ENCODE assay signal across 11 cellular contexts in the genomic region with DNA sequence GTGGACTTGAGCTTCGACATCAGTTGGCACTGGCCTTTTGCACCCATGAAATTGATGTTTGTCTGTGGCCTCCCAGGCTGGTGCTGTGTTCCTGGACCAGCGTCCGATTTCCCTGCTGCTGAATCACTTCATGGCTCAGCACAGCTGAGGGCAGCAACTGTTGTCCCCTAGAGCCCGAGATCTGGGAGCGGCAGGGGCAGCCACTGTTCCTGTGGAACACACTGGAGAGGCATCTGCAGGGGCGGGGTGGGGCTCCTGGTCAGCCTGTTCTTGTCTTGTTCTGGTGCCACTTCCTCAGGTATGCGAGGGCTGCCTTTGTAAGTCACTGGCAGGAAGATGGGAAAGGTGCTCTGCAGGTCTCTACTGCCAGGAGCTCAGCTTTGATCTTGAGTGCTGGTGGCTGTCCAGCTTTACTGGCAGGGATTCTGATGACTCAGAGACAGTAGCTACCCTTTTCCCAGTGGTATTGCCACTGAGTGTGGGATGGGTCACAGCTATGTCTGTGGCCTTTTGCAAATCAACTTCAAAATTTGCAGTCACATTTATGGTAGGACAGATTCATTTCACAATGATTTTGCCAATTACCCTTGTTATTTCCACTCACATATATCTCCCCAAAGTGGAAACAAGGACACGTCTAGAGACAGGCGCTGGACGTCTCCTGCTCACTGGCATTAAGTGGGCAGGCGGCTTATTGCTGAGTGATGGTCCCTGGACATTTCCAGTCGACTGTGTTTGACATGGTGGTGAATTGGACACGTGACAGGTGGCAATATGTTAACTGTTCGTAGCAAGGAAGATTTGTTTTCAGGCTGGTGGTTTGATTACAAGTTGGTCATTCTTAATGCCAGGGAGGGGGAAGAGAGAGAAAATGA. TPM values are rescaled to one million over a fixed set of nuclear protein-coding genes. Genes with fewer than 3 reads are reported as not detected.
DNase-seq lines count a peak whose midpoint lies in the region; ATAC-seq and TF ChIP-seq lines count a peak whose summit lies in the region.
"Had no signal": no experiment of that assay in that cellular context is flagged by ENCODE, and none has a peak within 500 bp of the region (broad histone marks: within the 10 kb centered on the region; RNA-seq: fewer than 3 reads in every experiment).

No MANE protein-coding gene starts in this region.

- H3K27ac ChIP-seq in right atrium auricular region = peak overlapping the region in 1 of 2 donors; percentile 13
- no peak overlapping the region for H3K27ac ChIP-seq in right cardiac atrium (ENCODE audit: low read length)
- peak overlapping the region; percentile 31 for H3K27ac ChIP-seq in suprapubic skin

- peaks cover under 1% of the 10 kb centered on the region for H3K9me3 Mint-ChIP-seq in activated naive CD8-positive, alpha-beta T cell treated with anti-CD3 and anti-CD28 coated beads, Interleukin-2, amount 10 ng/mL, durations not matched to agents 7 days and 5 days
- H3K9me3 Mint-ChIP-seq in type B pancreatic cell = no peaks in the 10 kb centered on the region

- no peak for DNase-seq in Right ventricle myocardium inferior (ENCODE audit: missing footprints)
- DNase-seq in right atrium auricular region (ENCODE audit: low spot score) = no peak
- peak; percentile 21 for DNase-seq in activated naive CD8-positive, alpha-beta T cell treated with anti-CD3 and anti-CD28 coated beads, Interleukin-2, amount 10 ng/mL, durations not matched to agents 7 days and 5 days
- no peak for DNase-seq in right cardiac atrium
- DNase-seq in suprapubic skin (ENCODE audit: low spot score in 2 of 2) = no peak
- no peak for DNase-seq in type B pancreatic cell (ENCODE audit: extremely low spot score, unreplicated experiment)
- DNase-seq: activated B cell treated with CpG ODN at 0.5 μM for 24 hours, Caco-2, NCI-H446 had no signal

- 65% methylated on average over 14 of the region's 14 CpGs for WGBS in right cardiac atrium
- 54% methylated on average over 12 of the region's 14 CpGs for WGBS in suprapubic skin

- H3K36me3 ChIP-seq in right atrium auricular region (no peaks in the 10 kb centered on the region), suprapubic skin (no peaks in the 10 kb centered on the region)

- H3K27me3 Mint-ChIP-seq in activated naive CD8-positive, alpha-beta T cell treated with anti-CD3 and anti-CD28 coated beads, Interleukin-2, amount 10 ng/mL, durations not matched to agents 7 days and 5 days = no peaks in the 10 kb centered on the region
- no peaks in the 10 kb centered on the region for H3K27me3 Mint-ChIP-seq in type B pancreatic cell
- H3K27me3 Mint-ChIP-seq: activated B cell treated with CpG ODN at 0.5 μM for 24 hours had no signal

- intact Hi-C loops in Right ventricle myocardium inferior (cut with DNase I) (no loop called here), right cardiac atrium (cut with DNase I) (loop anchor here in 1 of 4 donors (5.0 kb wide), 1 partner anchor 42 kb away; no protein-coding TSS in a partner anchor)

- H3K27ac Mint-ChIP-seq in activated naive CD8-positive, alpha-beta T cell treated with anti-CD3 and anti-CD28 coated beads, Interleukin-2, amount 10 ng/mL, durations not matched to agents 7 days and 5 days = no peak overlapping the region
- H3K27ac Mint-ChIP-seq in type B pancreatic cell = no peak overlapping the region
- H3K27ac Mint-ChIP-seq: activated B cell treated with CpG ODN at 0.5 μM for 24 hours had no signal

- H3K4me1 ChIP-seq in right atrium auricular region = peaks cover 0 to 41% of the 10 kb centered on the region in 2 donors
- H3K4me1 ChIP-seq in right cardiac atrium (ENCODE audit: control insufficient read depth, insufficient read depth, low read length) = peaks cover 16% of the 10 kb centered on the region
- peaks cover 31% of the 10 kb centered on the region for H3K4me1 ChIP-seq in suprapubic skin

- H3K4me3 Mint-ChIP-seq in activated naive CD8-positive, alpha-beta T cell treated with anti-CD3 and anti-CD28 coated beads, Interleukin-2, amount 10 ng/mL, durations not matched to agents 7 days and 5 days = no peak overlapping the region
- H3K4me3 Mint-ChIP-seq in type B pancreatic cell = no peak overlapping the region
- H3K4me3 Mint-ChIP-seq: activated B cell treated with CpG ODN at 0.5 μM for 24 hours had no signal

- H3K4me3 ChIP-seq in right atrium auricular region (no peak overlapping the region), right cardiac atrium (ENCODE audit: low read length) (no peak overlapping the region), suprapubic skin (no peak overlapping the region)

- peaks cover 37% of the 10 kb centered on the region for H3K4me1 Mint-ChIP-seq in activated naive CD8-positive, alpha-beta T cell treated with anti-CD3 and anti-CD28 coated beads, Interleukin-2, amount 10 ng/mL, durations not matched to agents 7 days and 5 days
- peaks cover 23% of the 10 kb centered on the region for H3K4me1 Mint-ChIP-seq in type B pancreatic cell (ENCODE audit: unreplicated experiment)

- no peak for TF ChIP-seq POLR2A in suprapubic skin (IDR thresholded peaks at IDR 0.05)

- ATAC-seq in Right ventricle myocardium inferior (peak; percentile 49), right cardiac atrium (peak; percentile 8 to 51), HG03469 (IDR thresholded peaks at IDR 0.05; ENCODE audit: unreplicated experiment) (no peak), HG02588 (IDR thresholded peaks at IDR 0.05; ENCODE audit: unreplicated experiment) (no peak)
- ATAC-seq in activated naive CD8-positive, alpha-beta T cell treated with anti-CD3 and anti-CD28 coated beads, Interleukin-2, amount 10 ng/mL, durations not matched to agents 7 days and 5 days (ENCODE audit: low read depth) = no peak

- TF ChIP-seq EP300 in suprapubic skin (IDR thresholded peaks at IDR 0.05) = no peak

- TF ChIP-seq CTCF in right atrium auricular region (IDR thresholded peaks at IDR 0.05) (no peak), suprapubic skin (IDR thresholded peaks at IDR 0.05) (no peak), type B pancreatic cell (conservative IDR thresholded peaks at IDR 0.05) (no peak)

- H3K27me3 ChIP-seq in right atrium auricular region (no peaks in the 10 kb centered on the region), right cardiac atrium (ENCODE audit: control insufficient read depth, insufficient read depth) (no peaks in the 10 kb centered on the region), suprapubic skin (no peaks in the 10 kb centered on the region)

- no peaks in the 10 kb centered on the region for H3K9me3 ChIP-seq in right atrium auricular region
- H3K9me3 ChIP-seq in right cardiac atrium (ENCODE audit: control insufficient read depth, low read length) = no peaks in the 10 kb centered on the region
- H3K9me3 ChIP-seq in suprapubic skin = no peaks in the 10 kb centered on the region

- peaks cover 15% of the 10 kb centered on the region for H3K36me3 Mint-ChIP-seq in activated naive CD8-positive, alpha-beta T cell treated with anti-CD3 and anti-CD28 coated beads, Interleukin-2, amount 10 ng/mL, durations not matched to agents 7 days and 5 days
- H3K36me3 Mint-ChIP-seq in type B pancreatic cell = peaks cover 12% of the 10 kb centered on the region

- POLR2A ChIA-PET in activated naive CD8-positive, alpha-beta T cell treated with anti-CD3 and anti-CD28 coated beads, Interleukin-2, amount 10 ng/mL, durations not matched to agents 7 days and 5 days (lab: Charles Lee) = no interaction called here

RNA-seq across cellular contexts. Expression of a gene that starts 15.3 kb away (rescaled TPM):
- total RNA-seq in Right ventricle myocardium inferior (93.4 TPM), right atrium auricular region (10 to 100 TPM; 41.3 to 42.5 TPM), right cardiac atrium (10 to 100 TPM; 50.6 to 71.1 (median 62.5) TPM), suprapubic skin (10 to 100 TPM; 61.0 to 77.9 (median 69.4) TPM), type B pancreatic cell (ENCODE audit: low replicate concordance) (57.6 and 59.2 TPM in 2 replicates)
- total RNA-seq in activated naive CD8-positive, alpha-beta T cell treated with anti-CD3 and anti-CD28 coated beads, Interleukin-2, amount 10 ng/mL, durations not matched to agents 7 days and 5 days = 10 to 100 TPM; 75.4 to 76.3 TPM
- 32.0 TPM for polyA plus RNA-seq in right cardiac atrium

Comparison
In these comparisons a context has a peak if more than half of its experiments do, and no peak if none do; other contexts are left out.
1. ATAC-seq: peak in Right ventricle myocardium inferior (single experiment) and right cardiac atrium (2 of 2); none in activated naive CD8-positive, alpha-beta T cell treated with anti-CD3 and anti-CD28 coated beads, Interleukin-2, amount 10 ng/mL, durations not matched to agents 7 days and 5 days (single experiment), HG03469 (single experiment) and HG02588 (single experiment).